ENCODE assay signal across 23 cellular contexts in genomic region chr2:192687000-192687399, GRCh38.
"Had no signal": no experiment of that assay in that cellular context is flagged by ENCODE, and none has a peak within 500 bp of the region (broad histone marks: within the 10 kb centered on the region; RNA-seq: fewer than 3 reads in every experiment).

No MANE protein-coding gene starts in this region.

- H3K27ac ChIP-seq: esophagus squamous epithelium, left ventricle myocardium inferior, right atrium auricular region, suprapubic skin, tibial nerve had no signal

- H3K27me3 ChIP-seq: esophagus squamous epithelium, right atrium auricular region, suprapubic skin, tibial nerve had no signal

- FAIRE-seq: colon had no signal

- H3K4me2 ChIP-seq: smooth muscle cell had no signal

- H3K4me3 ChIP-seq: esophagus squamous epithelium, left ventricle myocardium inferior, lung, mucosa of descending colon, right atrium auricular region, smooth muscle cell, suprapubic skin, tibial nerve had no signal

- H3K9me3 ChIP-seq: esophagus squamous epithelium, left ventricle myocardium inferior, mucosa of descending colon, right atrium auricular region, tibial nerve had no signal

- DNase-seq: activated CD4-positive, alpha-beta T cell treated with anti-CD3 and anti-CD28 coated beads for 1 hour; activated CD4-positive, alpha-beta T cell treated with anti-CD3 and anti-CD28 coated beads, Interleukin-2, amount 10 ng/mL, durations not matched to agents 7 days and 5 days; activated CD8-positive, alpha-beta memory T cell treated with anti-CD3 and anti-CD28 coated beads, Interleukin-2, amount 10 ng/mL, durations not matched to agents 7 days and 5 days; activated CD8-positive, alpha-beta T cell treated with anti-CD3 and anti-CD28 coated beads, Interleukin-2, amount 10 ng/mL, durations not matched to agents 7 days and 5 days; activated T-cell treated with anti-CD3 and anti-CD28 coated beads, Interleukin-2, amount 50 U/mL, for 48 hours; anterior cingulate cortex; dermis blood vessel endothelial cell; effector CD4-positive, alpha-beta T cell; esophagus squamous epithelium; foreskin melanocyte; islet precursor cell; left ventricle myocardium inferior; mucosa of descending colon; stimulated activated naive CD4-positive, alpha-beta T cell; T-helper 9 cell had no signal

- H3K36me3 ChIP-seq: esophagus squamous epithelium, left ventricle myocardium inferior, right atrium auricular region, suprapubic skin, tibial nerve had no signal

- H3K4me1 ChIP-seq: esophagus squamous epithelium, left ventricle myocardium inferior, right atrium auricular region, suprapubic skin, tibial nerve had no signal

- ATAC-seq: activated CD8-positive, alpha-beta memory T cell treated with anti-CD3 and anti-CD28 coated beads, Interleukin-2, amount 10 ng/mL, durations not matched to agents 7 days and 5 days; activated CD8-positive, alpha-beta T cell treated with anti-CD3 and anti-CD28 coated beads, Interleukin-2, amount 10 ng/mL, durations not matched to agents 7 days and 5 days; activated naive CD4-positive, alpha-beta T cell treated with anti-CD3 and anti-CD28 coated beads, Interleukin-2, amount 50 U/mL, for 72 hours; mucosa of descending colon; natural killer cell treated with Interleukin-12 subunit alpha and Interleukin-12 subunit beta and Interleukin-15 and Interleukin-18, amount 100 ng/mL, for 72 hours had no signal
